In the genomic region with DNA sequence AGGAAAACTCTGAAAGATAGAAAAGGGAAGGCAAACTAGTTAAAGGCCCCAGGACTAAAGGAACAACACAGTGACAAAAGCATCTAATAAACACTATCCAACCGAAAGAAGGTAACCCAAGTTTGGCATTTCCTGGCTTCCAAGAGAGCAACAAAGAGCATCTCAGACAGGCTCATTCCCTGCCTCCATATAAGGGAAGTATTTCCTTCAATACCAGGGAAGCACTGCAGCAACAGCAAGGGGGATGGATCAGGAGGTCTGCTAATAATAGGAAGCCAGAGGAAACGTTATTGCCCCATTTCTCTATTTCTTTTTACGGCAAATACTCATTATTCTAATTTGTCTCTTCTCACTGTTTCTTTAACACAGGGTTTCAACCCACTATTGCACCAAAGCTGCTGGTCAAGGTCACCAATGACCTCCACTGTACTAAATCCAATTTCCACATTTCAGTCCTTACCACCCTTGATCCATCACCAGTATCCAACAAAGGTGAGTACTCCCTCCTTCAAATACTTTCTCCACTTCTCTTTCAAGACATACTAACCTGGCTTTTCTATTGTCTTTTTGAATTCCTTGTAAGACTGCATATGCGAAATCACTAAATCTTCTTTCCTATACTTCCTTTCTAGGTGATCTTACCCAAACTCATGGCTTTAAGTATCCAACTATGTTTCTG, we compare ENCODE assay signal across 13 cellular contexts.
A peak's percentile ranks its signal among the peaks of the same experiment; 100 is the strongest.
DNase-seq lines count a peak whose midpoint lies in the region; ATAC-seq, FAIRE-seq and TF ChIP-seq lines count a peak whose summit lies in the region.
"Had no signal": no experiment of that assay in that cellular context is flagged by ENCODE, and none has a peak within 500 bp of the region (broad histone marks: within the 10 kb centered on the region; RNA-seq: fewer than 3 reads in every experiment).

No MANE protein-coding gene starts in this region.

- peaks cover 17% of the 10 kb centered on the region for H3K79me1 ChIP-seq in H1 (ENCODE audit: low read depth, low read length)

- peak overlapping the region; percentile 39 to 63 for H3K4me2 ChIP-seq in H1 (ENCODE audit: insufficient read depth in 1 of 2, low read depth in 2 of 2, low read length in 2 of 2)

- H3K9me3 ChIP-seq in CD4-positive, alpha-beta memory T cell (ENCODE audit: control insufficient read depth in 1 of 2, low read length in 2 of 2), result no peaks in the 10 kb centered on the region
- no peaks in the 10 kb centered on the region for H3K9me3 ChIP-seq in H1 (ENCODE audit: insufficient read depth in 2 of 2, low read depth in 1 of 2, low read length in 1 of 2)
- H3K9me3 ChIP-seq: adrenal gland had no signal

- no peak overlapping the region for H4K8ac ChIP-seq in H1 (ENCODE audit: extremely low read depth, insufficient read depth, low read length)

- no peaks in the 10 kb centered on the region for H3K36me3 ChIP-seq in CD4-positive, alpha-beta memory T cell (ENCODE audit: insufficient read depth, low read length)
- H3K36me3 ChIP-seq in H1 (ENCODE audit: control insufficient read depth in 2 of 4, insufficient read depth in 4 of 4, low read length in 3 of 4), result no peaks in the 10 kb centered on the region
- H3K36me3 ChIP-seq: adrenal gland had no signal

- no peak overlapping the region for H3K27ac ChIP-seq in CD4-positive, alpha-beta memory T cell (ENCODE audit: low read depth, low read length)
- peak overlapping the region; percentile 6 for H3K27ac ChIP-seq in H1 (ENCODE audit: low read depth, low read length)

- H3K9me3 Mint-ChIP-seq in CD4-positive, alpha-beta memory T cell, result peaks cover 0 to 1% (median 0%) of the 10 kb centered on the region in 8 donors
- H3K9me3 Mint-ChIP-seq in naive B cell, result no peaks in the 10 kb centered on the region

- TF ChIP-seq RAD21 in H1 (IDR thresholded peaks at IDR 0.05 in 1 of 2, conservative IDR thresholded peaks at IDR 0.05 in 1 of 2; ENCODE audit: low read depth in 2 of 2, low read length in 2 of 2), result no peak

- H3K9ac ChIP-seq in H1 (replicated peaks in 1 of 4; ENCODE audit: extremely low read depth in 1 of 4, low read depth in 3 of 4, low read length in 3 of 4), result peak overlapping the region in 1 of 4 experiments; percentile 10; a peak in 1 of 7 replicates

- no peak overlapping the region for H3K14ac ChIP-seq in H1 (ENCODE audit: insufficient read length)

- peak overlapping the region; percentile 61; the same call in 1 of the 2 replicates for H2BK5ac ChIP-seq in H1 (ENCODE audit: low read depth, low read length)

- peak overlapping the region; percentile 56; the same call in 1 of the 2 replicates for H2BK12ac ChIP-seq in H1 (ENCODE audit: low read depth, low read length)

- no peak overlapping the region for H4K91ac ChIP-seq in H1 (replicated peaks; ENCODE audit: insufficient read length, low read length)

- H2BK20ac ChIP-seq in H1 (ENCODE audit: low read length), result no peak overlapping the region

- H3K27ac Mint-ChIP-seq in CD4-positive, alpha-beta memory T cell, result peak overlapping the region; percentile 4 to 69 (median 50)
- H3K27ac Mint-ChIP-seq in naive B cell, result peak overlapping the region in 5 of 6 donors; percentile 4 to 84 (median 50)

- no peak overlapping the region for H2AFZ ChIP-seq in H1 (ENCODE audit: low read length)

- H2BK15ac ChIP-seq in H1 (ENCODE audit: low read length), result no peak overlapping the region

- H3K4ac ChIP-seq in H1 (replicated peaks; ENCODE audit: insufficient read length, low read depth, low read length), result no peak overlapping the region

- peak in 1 of 2 experiments; percentile 40; a peak in 2 of 3 replicates for TF ChIP-seq POLR2A in H1 (IDR thresholded peaks at IDR 0.05; ENCODE audit: control extremely low read depth in 1 of 2, low read depth in 2 of 2, low read length in 2 of 2)

- peak overlapping the region in 5 of 8 donors; percentile 8 to 49 (median 18) for H3K4me3 Mint-ChIP-seq in CD4-positive, alpha-beta memory T cell
- no peak overlapping the region for H3K4me3 Mint-ChIP-seq in naive B cell

- H3K56ac ChIP-seq in H1 (replicated peaks; ENCODE audit: insufficient read length, low read depth, low read length), result no peak overlapping the region

- H3K4me3 ChIP-seq in CD4-positive, alpha-beta memory T cell (ENCODE audit: low read length in 2 of 2), result no peak overlapping the region
- H3K4me3 ChIP-seq in H1 (ENCODE audit: extremely low read depth in 1 of 4, insufficient read depth in 2 of 4, low read depth in 3 of 4, low read length in 4 of 4), result peak overlapping the region in 1 of 4 experiments; percentile 3; a peak in 1 of 8 replicates
- H3K4me3 ChIP-seq: adrenal gland had no signal

- no peak overlapping the region for H4K5ac ChIP-seq in H1 (ENCODE audit: insufficient read length, low read depth, low read length)

- H3K18ac ChIP-seq in H1 (ENCODE audit: extremely low read depth, low read length), result no peak overlapping the region

- FAIRE-seq in HTR-8/SVneo (lab: Jason Lieb, UNC), result peak; percentile 26
- FAIRE-seq in H1 (lab: Jason Lieb, UNC), result peak; percentile 93

- DNase-seq in CD4-positive, alpha-beta memory T cell, result no peak
- DNase-seq in HTR-8/SVneo (ENCODE audit: insufficient read length, low spot score) (no peak), H1 (ENCODE audit: low read depth in 1 of 2, low spot score in 2 of 2) (peak in 1 of 2 experiments; percentile 27), naive B cell (no peak), NCI-H510A (lab: John Stamatoyannopoulos, UW) (no peak)
- DNase-seq: adrenal gland; hippocampal formation; KBM-7; NCI-H1930; NK-92 treated with Interleukin-12 subunit alpha and Interleukin-12 subunit beta, amount 100 ng/mL, for 24 hours had no signal

- TF ChIP-seq EP300 in H1 (IDR thresholded peaks at IDR 0.05; ENCODE audit: borderline replicate concordance in 1 of 2, low read depth in 2 of 2, low read length in 2 of 2), result no peak

- 47% methylated on average over 4 of the region's 4 CpGs; no CpG with 5 or more reads in 1 of the 2 experiments for WGBS in H1 (ENCODE audit: extremely low coverage in 1 of 2, insufficient coverage in 1 of 2, insufficient read length in 1 of 2, insufficient replicate concordance in 2 of 2, low coverage in 1 of 2, low lambda C conversion rate in 2 of 2, missing lambda C conversion rate in 1 of 2), 2 experiments

- intact Hi-C loops in CD4-positive, alpha-beta memory T cell (cut with micrococcal nuclease), result loop anchor here (10.0 kb wide), 1 partner anchor 62 kb away; no protein-coding TSS in a partner anchor

- H3K36me3 Mint-ChIP-seq in CD4-positive, alpha-beta memory T cell, result no peaks in the 10 kb centered on the region
- H3K36me3 Mint-ChIP-seq in naive B cell, result no peaks in the 10 kb centered on the region

- no peaks in the 10 kb centered on the region for H3K27me3 ChIP-seq in CD4-positive, alpha-beta memory T cell (ENCODE audit: insufficient read depth, low read length)
- H3K27me3 ChIP-seq in H1 (replicated peaks in 1 of 4; ENCODE audit: control insufficient read depth in 3 of 4, extremely low read depth in 1 of 4, insufficient read depth in 3 of 4, low read length in 3 of 4), result no peaks in the 10 kb centered on the region
- H3K27me3 ChIP-seq: adrenal gland had no signal

- H4K20me1 ChIP-seq in H1 (replicated peaks in 1 of 2; ENCODE audit: control insufficient read depth in 1 of 2, insufficient read depth in 2 of 2, low read length in 2 of 2), result peaks cover 20 to 34% of the 10 kb centered on the region in 2 experiments

- H3K27me3 Mint-ChIP-seq in CD4-positive, alpha-beta memory T cell, result no peaks in the 10 kb centered on the region
- H3K27me3 Mint-ChIP-seq in naive B cell, result no peaks in the 10 kb centered on the region

- no peak for TF ChIP-seq CTCF in H1 (IDR thresholded peaks at IDR 0.05; ENCODE audit: control extremely low read depth in 1 of 3, insufficient read depth in 1 of 3, low read depth in 1 of 3, low read length in 3 of 3)

- peaks cover 68 to 99% (median 78%) of the 10 kb centered on the region in 4 donors for H3K4me1 Mint-ChIP-seq in CD4-positive, alpha-beta memory T cell
- peaks cover 66 to 92% (median 71%) of the 10 kb centered on the region in 3 donors for H3K4me1 Mint-ChIP-seq in naive B cell

- H3K23me2 ChIP-seq in H1 (ENCODE audit: low read depth, low read length), result no peaks in the 10 kb centered on the region; the same call in 1 of the 2 replicates

- CTCF ChIA-PET in CD4-positive, alpha-beta memory T cell (lab: Charles Lee; ENCODE audit: partially characterized antibody), result no interaction called here
- CTCF ChIA-PET in H1 (lab: Charles Lee; ENCODE audit: partially characterized antibody), result interaction anchor here (1.3 to 2.0 kb wide), 2 partner anchors 16 to 80 kb away, joined by 7 to 10 read pairs; no protein-coding TSS in a partner anchor

- H3K4me1 ChIP-seq in CD4-positive, alpha-beta memory T cell (ENCODE audit: insufficient read depth, low read length), result peaks cover 99% of the 10 kb centered on the region
- H3K4me1 ChIP-seq in H1 (replicated peaks in 1 of 4; ENCODE audit: control insufficient read depth in 3 of 4, insufficient read depth in 4 of 4, low read length in 3 of 4), result peaks cover 16 to 27% (median 23%) of the 10 kb centered on the region in 4 experiments

- POLR2A ChIA-PET in CD4-positive, alpha-beta memory T cell (lab: Charles Lee; ENCODE audit: partially characterized antibody), result no interaction called here
- POLR2A ChIA-PET in H1 (lab: Charles Lee; ENCODE audit: partially characterized antibody), result interaction anchor here (0.6 to 1.3 kb wide), 3 partner anchors 8 to 79 kb away, joined by 3 to 5 read pairs (median 3); no protein-coding TSS in a partner anchor

- H3K23ac ChIP-seq in H1 (ENCODE audit: insufficient read length), result no peak overlapping the region

- no peak overlapping the region for H2BK120ac ChIP-seq in H1 (replicated peaks; ENCODE audit: low read depth, low read length)

- ATAC-seq in naive B cell (ENCODE audit: low read depth in 2 of 2), result no peak
- no peak for ATAC-seq in GM18498 (IDR thresholded peaks at IDR 0.05; ENCODE audit: unreplicated experiment)
- ATAC-seq in GM21423 (IDR thresholded peaks at IDR 0.05; ENCODE audit: unreplicated experiment), result no peak
- no peak for ATAC-seq in GM21576 (IDR thresholded peaks at IDR 0.05; ENCODE audit: unreplicated experiment)

- peaks cover 46 to 99% of the 10 kb centered on the region in 2 experiments for H3K79me2 ChIP-seq in H1 (ENCODE audit: control insufficient read depth in 1 of 2, insufficient read depth in 2 of 2, low read length in 2 of 2)

- peak overlapping the region; percentile 5; the same call in 1 of the 2 replicates for H2AK5ac ChIP-seq in H1 (ENCODE audit: low read depth, low read length)

TF ChIP-seq in H1, 55 proteins besides CTCF, POLR2A, EP300 and RAD21:
- TF ChIP-seq YY1 (IDR thresholded peaks at IDR 0.05; ENCODE audit: low read depth, low read length) (no peak), SRF (IDR thresholded peaks at IDR 0.05; ENCODE audit: low read depth, low read length) (peak; percentile 89)

Comparison
In these comparisons a context has a peak if more than half of its experiments do, and no peak if none do; other contexts are left out.
1. H3K4me3 Mint-ChIP-seq: peak in CD4-positive, alpha-beta memory T cell (5 of 8); none in naive B cell (0 of 8).